ENCODE assay signal across 8 cellular contexts in the genomic region with DNA sequence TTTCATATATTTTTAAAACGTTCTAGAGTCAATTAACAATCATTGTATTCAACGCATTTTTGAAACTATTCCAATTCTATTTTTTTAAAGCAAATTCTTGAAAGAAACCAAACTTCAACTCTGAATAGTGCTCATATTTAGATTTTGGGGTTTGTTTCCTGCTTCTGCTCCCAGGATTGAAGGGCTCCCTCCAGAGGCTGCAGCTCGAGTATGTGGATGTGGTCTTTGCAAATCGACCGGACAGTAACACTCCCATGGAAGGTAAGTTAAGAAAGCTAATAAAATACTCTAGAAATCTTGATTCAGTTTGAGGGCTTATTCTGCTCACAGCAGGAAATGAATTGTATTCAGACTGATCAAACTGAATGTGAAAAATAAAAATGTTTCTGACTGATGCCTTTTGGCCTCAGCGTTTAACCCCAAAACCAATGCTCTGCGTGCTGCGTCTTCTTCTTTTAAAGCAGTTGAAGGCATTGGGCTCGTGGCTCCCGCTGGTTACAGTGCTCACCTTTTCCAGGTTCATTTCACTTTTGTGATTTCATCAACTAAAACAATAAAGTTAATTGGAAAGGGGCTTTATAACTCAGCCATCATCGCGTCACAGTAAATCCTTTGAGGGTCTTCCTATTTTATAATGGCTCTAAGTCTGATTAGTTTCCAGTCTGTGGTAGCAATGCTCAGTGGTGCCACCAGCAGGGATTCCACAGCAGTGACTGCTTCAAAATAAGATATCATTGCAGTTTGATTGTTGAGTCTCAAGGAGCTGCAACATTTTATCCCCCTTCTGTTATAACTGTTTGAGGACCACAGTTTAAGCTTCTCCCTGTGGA.
A peak's percentile ranks its signal among the peaks of the same experiment; 100 is the strongest.
DNase-seq lines count a peak whose midpoint lies in the region; ATAC-seq and TF ChIP-seq lines count a peak whose summit lies in the region.

No MANE protein-coding gene starts in this region.

- TF ChIP-seq POLR2A in stomach (IDR thresholded peaks at IDR 0.05) = no peak

- no peaks in the 10 kb centered on the region for H3K9me3 Mint-ChIP-seq in nephron progenitor cell

- TF ChIP-seq EP300 in stomach (IDR thresholded peaks at IDR 0.05) = no peak

- no peaks in the 10 kb centered on the region for H3K27me3 ChIP-seq in stomach

- no peak overlapping the region for H3K27ac ChIP-seq in stomach

- WGBS in stomach, 5 donors = 53 to 60% (median 57%) methylated on average over 12 of the region's 12 CpGs

- H3K4me3 Mint-ChIP-seq in nephron progenitor cell = peak overlapping the region; percentile 80

- H3K9me3 ChIP-seq in stomach = no peaks in the 10 kb centered on the region

- no peaks in the 10 kb centered on the region for H3K36me3 Mint-ChIP-seq in nephron progenitor cell (ENCODE audit: low read depth)

- peaks cover 0 to 16% (median 2%) of the 10 kb centered on the region in 4 donors for H3K4me1 ChIP-seq in stomach

- TF ChIP-seq CTCF in GM10248 (IDR thresholded peaks at IDR 0.05; ENCODE audit: control extremely low read depth, extremely low read depth, low read depth, missing control alignments) (peak; percentile 42), choroid plexus epithelial cell (conservative IDR thresholded peaks at IDR 0.05; ENCODE audit: low read depth, low read length) (peak; percentile 68), nephron progenitor cell (IDR thresholded peaks at IDR 0.05) (peak; percentile 66), stomach (IDR thresholded peaks at IDR 0.05) (no peak)

- H3K4me1 Mint-ChIP-seq in nephron progenitor cell = peaks cover 10% of the 10 kb centered on the region

- intact Hi-C loops in stomach (cut with DNase I; ENCODE audit: low total_unique reads) = no loop called here

- H3K36me3 ChIP-seq in stomach = no peaks in the 10 kb centered on the region

- CTCF ChIA-PET in GM10248 (lab: Yijun Ruan, JAX) = interaction anchor here (0.6 to 3.3 kb wide), 12 partner anchors 9 to 431 kb away, joined by 3 to 20 read pairs (median 3); no protein-coding TSS in a partner anchor

- no peak overlapping the region for H3K27ac Mint-ChIP-seq in nephron progenitor cell

- POLR2A ChIA-PET in GM10248 (lab: Yijun Ruan, JAX) = no interaction called here

- DNase-seq in GM10248 (ENCODE audit: extremely low spot score) (peak; percentile 14), LHCN-M2 (ENCODE audit: low read depth) (peak; percentile 13), choroid plexus epithelial cell (ENCODE audit: low read depth) (peak; percentile 52), nephron progenitor cell (peak; percentile 37), NCI-H187 treated with DMSO at 0.1 percent for 48 hours (lab: John Stamatoyannopoulos, UW) (no peak), dermis blood vessel endothelial cell (no peak), stomach (no peak)

- H3K27me3 Mint-ChIP-seq in nephron progenitor cell (ENCODE audit: low read depth, poor library complexity) = no peaks in the 10 kb centered on the region

- no peak for ATAC-seq in HG03565 (IDR thresholded peaks at IDR 0.05; ENCODE audit: unreplicated experiment)

- no peak overlapping the region for H3K4me3 ChIP-seq in choroid plexus epithelial cell (ENCODE audit: low read depth, low read length)
- H3K4me3 ChIP-seq in stomach = no peak overlapping the region

Comparison
In these comparisons a context has a peak if more than half of its experiments do, and no peak if none do; other contexts are left out.
1. DNase-seq: peak in GM10248 (single experiment), LHCN-M2 (single experiment), choroid plexus epithelial cell (single experiment) and nephron progenitor cell (single experiment); none in NCI-H187 treated with DMSO at 0.1 percent for 48 hours (single experiment), dermis blood vessel endothelial cell (single experiment) and stomach (single experiment).
2. CTCF ChIP-seq: peak in GM10248 (single experiment), choroid plexus epithelial cell (single experiment) and nephron progenitor cell (single experiment); none in stomach (0 of 7).